8 cellular contexts compared by ENCODE assay signal in the genomic region with DNA sequence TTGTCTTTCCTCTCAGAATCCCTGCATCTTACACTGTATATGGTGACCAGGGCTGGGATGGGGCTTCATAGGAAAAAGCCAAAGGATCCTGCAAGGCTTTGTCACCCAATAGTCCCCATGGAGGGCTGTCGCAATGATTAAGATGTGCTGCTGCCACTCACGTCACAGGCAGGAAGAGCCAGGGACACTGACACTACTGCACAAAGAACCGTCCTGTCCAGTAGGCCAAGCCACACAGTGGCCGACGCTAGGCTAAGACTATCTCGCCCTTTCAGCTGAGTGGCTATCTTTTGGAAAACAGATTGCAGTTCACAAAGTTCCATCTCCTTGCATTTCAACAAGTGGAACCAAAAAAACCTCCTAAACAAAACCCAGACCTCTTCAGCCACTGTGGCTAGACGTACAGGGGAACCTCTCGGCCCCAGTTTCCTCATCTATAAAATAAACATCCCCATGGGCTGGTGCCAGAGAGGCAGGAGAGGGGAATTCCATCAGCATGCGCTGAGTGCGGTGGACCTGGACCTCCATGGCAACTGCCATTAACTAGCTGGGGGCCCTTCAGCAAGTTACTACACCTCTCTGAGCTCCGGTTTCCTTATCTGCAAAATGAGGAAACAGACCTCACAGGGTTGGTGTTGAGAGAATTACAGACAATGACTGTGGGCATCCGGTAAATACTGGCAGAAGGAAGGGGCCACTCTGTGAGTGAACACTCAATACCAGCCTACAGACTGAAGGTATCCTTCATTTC. TPM values are rescaled to one million over a fixed set of nuclear protein-coding genes. Genes with fewer than 3 reads are reported as not detected.
DNase-seq lines count a peak whose midpoint lies in the region; ATAC-seq and TF ChIP-seq lines count a peak whose summit lies in the region.

No MANE protein-coding gene starts in this region.

- H3K4me3 ChIP-seq in upper lobe of left lung (peak overlapping the region in 2 of 4 donors; percentile 5 to 18), H7 (ENCODE audit: insufficient read depth, low read depth, low read length) (no peak overlapping the region)

- peak; percentile 43 for ATAC-seq in GM18907 (IDR thresholded peaks at IDR 0.05; ENCODE audit: unreplicated experiment)
- ATAC-seq in HG03432 (IDR thresholded peaks at IDR 0.05; ENCODE audit: unreplicated experiment) = peak; percentile 52
- peak; percentile 37 for ATAC-seq in left colon
- peak; percentile 26 to 44 for ATAC-seq in upper lobe of left lung (ENCODE audit: low FRiP score in 2 of 2)
- no peak for ATAC-seq in GM18858 (IDR thresholded peaks at IDR 0.05; ENCODE audit: unreplicated experiment)
- no peak for ATAC-seq in HG03045 (IDR thresholded peaks at IDR 0.05; ENCODE audit: unreplicated experiment)

- no peak for DNase-seq in activated T-helper 1 cell treated with anti-CD3 and anti-CD28 coated beads, Interleukin-12 subunit alpha, Interleukin-12 subunit beta, Interleukin-2, Interleukin-4 antibody, amounts not matched to agents 30 ng/mL and 10 ng/mL and 1 ng/mL, durations not matched to agents 14 hours and 24 hours and 36 hours (ENCODE audit: low spot score)
- no peak for DNase-seq in left colon
- peak in 1 of 2 donors; percentile 68 for DNase-seq in upper lobe of left lung
- no peak for DNase-seq in H7

- no peaks in the 10 kb centered on the region for H3K27me3 Mint-ChIP-seq in activated T-helper 1 cell treated with anti-CD3 and anti-CD28 coated beads, Interleukin-12 subunit alpha, Interleukin-12 subunit beta, Interleukin-2, Interleukin-4 antibody, amounts not matched to agents 30 ng/mL and 10 ng/mL and 1 ng/mL, durations not matched to agents 14 hours and 24 hours and 36 hours (ENCODE audit: insufficient read depth)

- H3K4me3 Mint-ChIP-seq in activated T-helper 1 cell treated with anti-CD3 and anti-CD28 coated beads, Interleukin-12 subunit alpha, Interleukin-12 subunit beta, Interleukin-2, Interleukin-4 antibody, amounts not matched to agents 30 ng/mL and 10 ng/mL and 1 ng/mL, durations not matched to agents 14 hours and 24 hours and 36 hours = peak overlapping the region; percentile 75

- intact Hi-C loops in activated T-helper 1 cell treated with anti-CD3 and anti-CD28 coated beads, Interleukin-12 subunit alpha, Interleukin-12 subunit beta, Interleukin-2, Interleukin-4 antibody, amounts not matched to agents 30 ng/mL and 10 ng/mL and 1 ng/mL, durations not matched to agents 14 hours and 24 hours and 36 hours (cut with micrococcal nuclease) = loop anchor here (1.0 kb wide), 4 partner anchors 7 to 28 kb away; partner anchors contain the start of gene CAPZB
- intact Hi-C loops in left colon (cut with DNase I, micrococcal nuclease) = no loop called here

- peak overlapping the region; percentile 91 for H3K27ac Mint-ChIP-seq in activated T-helper 1 cell treated with anti-CD3 and anti-CD28 coated beads, Interleukin-12 subunit alpha, Interleukin-12 subunit beta, Interleukin-2, Interleukin-4 antibody, amounts not matched to agents 30 ng/mL and 10 ng/mL and 1 ng/mL, durations not matched to agents 14 hours and 24 hours and 36 hours

- H3K27me3 ChIP-seq in upper lobe of left lung (no peaks in the 10 kb centered on the region), H7 (ENCODE audit: control insufficient read depth, insufficient read depth, low read length) (no peaks in the 10 kb centered on the region)

- no peak for TF ChIP-seq CTCF in upper lobe of left lung (IDR thresholded peaks at IDR 0.05)

- H3K4me1 Mint-ChIP-seq in activated T-helper 1 cell treated with anti-CD3 and anti-CD28 coated beads, Interleukin-12 subunit alpha, Interleukin-12 subunit beta, Interleukin-2, Interleukin-4 antibody, amounts not matched to agents 30 ng/mL and 10 ng/mL and 1 ng/mL, durations not matched to agents 14 hours and 24 hours and 36 hours (ENCODE audit: low read depth) = peaks cover 93% of the 10 kb centered on the region

- H3K36me3 ChIP-seq in upper lobe of left lung (peaks cover 0 to 15% (median 2%) of the 10 kb centered on the region in 4 donors), H7 (replicated peaks; ENCODE audit: control insufficient read depth, insufficient read depth, low read length) (peaks cover 2% of the 10 kb centered on the region)

- peaks cover 21% of the 10 kb centered on the region for H3K36me3 Mint-ChIP-seq in activated T-helper 1 cell treated with anti-CD3 and anti-CD28 coated beads, Interleukin-12 subunit alpha, Interleukin-12 subunit beta, Interleukin-2, Interleukin-4 antibody, amounts not matched to agents 30 ng/mL and 10 ng/mL and 1 ng/mL, durations not matched to agents 14 hours and 24 hours and 36 hours (ENCODE audit: low read depth)

- H3K9me3 Mint-ChIP-seq in activated T-helper 1 cell treated with anti-CD3 and anti-CD28 coated beads, Interleukin-12 subunit alpha, Interleukin-12 subunit beta, Interleukin-2, Interleukin-4 antibody, amounts not matched to agents 30 ng/mL and 10 ng/mL and 1 ng/mL, durations not matched to agents 14 hours and 24 hours and 36 hours = no peaks in the 10 kb centered on the region

- H3K9me3 ChIP-seq in upper lobe of left lung = no peaks in the 10 kb centered on the region

- TF ChIP-seq POLR2A in upper lobe of left lung (IDR thresholded peaks at IDR 0.05) = no peak

- H3K4me1 ChIP-seq in upper lobe of left lung = peaks cover 60 to 89% (median 66%) of the 10 kb centered on the region in 4 donors

- TF ChIP-seq EP300 in upper lobe of left lung (IDR thresholded peaks at IDR 0.05) = peak in 2 of 4 donors; percentile 2 to 7

- H3K27ac ChIP-seq in upper lobe of left lung = peak overlapping the region; percentile 76 to 93 (median 85)

- 27 to 47% methylated on average over 7 to 12 of the region's 12 CpGs for WGBS in upper lobe of left lung, 2 donors

RNA-seq across cellular contexts. Expression of gene CAPZB, which starts 8.7 kb away (rescaled TPM):
- total RNA-seq in activated T-helper 1 cell treated with anti-CD3 and anti-CD28 coated beads, Interleukin-12 subunit alpha, Interleukin-12 subunit beta, Interleukin-2, Interleukin-4 antibody, amounts not matched to agents 30 ng/mL and 10 ng/mL and 1 ng/mL, durations not matched to agents 14 hours and 24 hours and 36 hours = 317 and 323 TPM in 2 replicates
- total RNA-seq in left colon (100 to 1,000 TPM; 340 to 367 TPM), upper lobe of left lung (100 to 1,000 TPM in 5 of 6 donors, 10 to 100 TPM in 1; 96.4 to 303 (median 144) TPM)
- total RNA-seq in H7 (2014; rRNA removed; shearing (Covaris generic)) = 201 and 214 TPM in 2 replicates

Comparison
In these comparisons a context has a peak if more than half of its experiments do, and no peak if none do; other contexts are left out.
1. ATAC-seq: peak in GM18907 (single experiment), HG03432 (single experiment), left colon (single experiment) and upper lobe of left lung (2 of 2); none in GM18858 (single experiment) and HG03045 (single experiment).